In genomic region chr2:220528180-220528579, GRCh38 we compare ENCODE assay signal across 22 cellular contexts.
DNase-seq lines count a peak whose midpoint lies in the region; ATAC-seq and TF ChIP-seq lines count a peak whose summit lies in the region.
"Had no signal": no experiment of that assay in that cellular context is flagged by ENCODE, and none has a peak within 500 bp of the region (broad histone marks: within the 10 kb centered on the region; RNA-seq: fewer than 3 reads in every experiment).

No MANE protein-coding gene starts in this region.

- peaks cover 8% of the 10 kb centered on the region; the same call in 1 of the 2 replicates for H3K36me3 Mint-ChIP-seq in HFFc6 (ENCODE audit: low read depth)
- no peaks in the 10 kb centered on the region for H3K36me3 Mint-ChIP-seq in stimulated activated memory B cell treated with anti-CD40 and anti-IgM and Interleukin-4, amounts not matched to agents 10 μg/mL and 1 μg/mL and 100 μg/mL, for 72 hours
- H3K36me3 Mint-ChIP-seq: activated naive CD8-positive, alpha-beta T cell had no signal

- H3K27me3 Mint-ChIP-seq in HFFc6 (ENCODE audit: insufficient read depth), result no peaks in the 10 kb centered on the region; the same call in 1 of the 2 replicates
- H3K27me3 Mint-ChIP-seq in stimulated activated memory B cell treated with anti-CD40 and anti-IgM and Interleukin-4, amounts not matched to agents 10 μg/mL and 1 μg/mL and 100 μg/mL, for 72 hours, result no peaks in the 10 kb centered on the region
- H3K27me3 Mint-ChIP-seq: activated naive CD8-positive, alpha-beta T cell had no signal

- ATAC-seq in stimulated activated memory B cell treated with anti-CD40 and anti-IgM and Interleukin-4, amounts not matched to agents 10 μg/mL and 1 μg/mL and 100 μg/mL, for 72 hours, result no peak
- no peak for ATAC-seq in HG02571 (IDR thresholded peaks at IDR 0.05; ENCODE audit: unreplicated experiment)
- ATAC-seq: naive thymus-derived CD8-positive, alpha-beta T cell had no signal

- peak overlapping the region; percentile 7; the same call in 1 of the 2 replicates for H3K27ac Mint-ChIP-seq in HFFc6
- H3K27ac Mint-ChIP-seq in stimulated activated memory B cell treated with anti-CD40 and anti-IgM and Interleukin-4, amounts not matched to agents 10 μg/mL and 1 μg/mL and 100 μg/mL, for 72 hours, result no peak overlapping the region
- H3K27ac Mint-ChIP-seq: activated naive CD8-positive, alpha-beta T cell; mesothelial cell of epicardium; naive thymus-derived CD8-positive, alpha-beta T cell had no signal

- TF ChIP-seq CTCF in HFFc6 (IDR thresholded peaks at IDR 0.05) (no peak), choroid plexus epithelial cell (conservative IDR thresholded peaks at IDR 0.05; ENCODE audit: low read depth, low read length) (no peak)

- H3K4me3 ChIP-seq in choroid plexus epithelial cell (ENCODE audit: low read depth, low read length), result no peak overlapping the region
- H3K4me3 ChIP-seq: ascending aorta, left ventricle myocardium inferior, tibial artery had no signal

- no peak overlapping the region for H3K4me3 Mint-ChIP-seq in HFFc6
- no peak overlapping the region for H3K4me3 Mint-ChIP-seq in stimulated activated memory B cell treated with anti-CD40 and anti-IgM and Interleukin-4, amounts not matched to agents 10 μg/mL and 1 μg/mL and 100 μg/mL, for 72 hours
- H3K4me3 Mint-ChIP-seq: activated naive CD8-positive, alpha-beta T cell; mesothelial cell of epicardium; naive thymus-derived CD8-positive, alpha-beta T cell had no signal

- H3K9me3 Mint-ChIP-seq in HFFc6, result peaks cover 8% of the 10 kb centered on the region
- H3K9me3 Mint-ChIP-seq in stimulated activated memory B cell treated with anti-CD40 and anti-IgM and Interleukin-4, amounts not matched to agents 10 μg/mL and 1 μg/mL and 100 μg/mL, for 72 hours, result peaks cover 7% of the 10 kb centered on the region

- peak; percentile 17 for DNase-seq in AG08396 (ENCODE audit: low spot score)
- DNase-seq in HFFc6, result peak; percentile 40
- peak; percentile 65 for DNase-seq in choroid plexus epithelial cell (ENCODE audit: low read depth)
- peak; percentile 55 for DNase-seq in iris pigment epithelial cell (ENCODE audit: low read depth)
- DNase-seq in NCI-H774 (lab: John Stamatoyannopoulos, UW), result no peak
- DNase-seq in dermis blood vessel endothelial cell, result no peak
- DNase-seq: activated CD4-positive, alpha-beta T cell treated with anti-CD3 and anti-CD28 coated beads for 4 hours; activated CD8-positive, alpha-beta memory T cell treated with anti-CD3 and anti-CD28 coated beads for 24 hours; activated effector memory CD4-positive, alpha-beta T cell treated with Interleukin-2 at 50 U/mL for 16 hours; left ventricle myocardium inferior; MV-4-11; naive thymus-derived CD8-positive, alpha-beta T cell; NCI-H1436 treated with DMSO at 0.1 percent for 48 hours; NCI-H446; small intestine; stimulated activated CD8-positive, alpha-beta memory T cell treated with anti-CD3 and anti-CD28 coated beads, Interleukin-4, amount 100 ng/mL, for 48 hours; tibial artery had no signal

- peaks cover 28% of the 10 kb centered on the region for H3K4me1 Mint-ChIP-seq in HFFc6 (ENCODE audit: low read depth)
- H3K4me1 Mint-ChIP-seq in stimulated activated memory B cell treated with anti-CD40 and anti-IgM and Interleukin-4, amounts not matched to agents 10 μg/mL and 1 μg/mL and 100 μg/mL, for 72 hours, result no peaks in the 10 kb centered on the region
- H3K4me1 Mint-ChIP-seq: mesothelial cell of epicardium; naive thymus-derived CD8-positive, alpha-beta T cell had no signal

Comparison
In these comparisons a context has a peak if more than half of its experiments do, and no peak if none do; other contexts are left out.
1. DNase-seq: peak in AG08396 (single experiment), HFFc6 (single experiment), choroid plexus epithelial cell (single experiment) and iris pigment epithelial cell (single experiment); none in NCI-H774 (single experiment) and dermis blood vessel endothelial cell (single experiment).